8 cellular contexts compared by ENCODE assay signal in the genomic region with DNA sequence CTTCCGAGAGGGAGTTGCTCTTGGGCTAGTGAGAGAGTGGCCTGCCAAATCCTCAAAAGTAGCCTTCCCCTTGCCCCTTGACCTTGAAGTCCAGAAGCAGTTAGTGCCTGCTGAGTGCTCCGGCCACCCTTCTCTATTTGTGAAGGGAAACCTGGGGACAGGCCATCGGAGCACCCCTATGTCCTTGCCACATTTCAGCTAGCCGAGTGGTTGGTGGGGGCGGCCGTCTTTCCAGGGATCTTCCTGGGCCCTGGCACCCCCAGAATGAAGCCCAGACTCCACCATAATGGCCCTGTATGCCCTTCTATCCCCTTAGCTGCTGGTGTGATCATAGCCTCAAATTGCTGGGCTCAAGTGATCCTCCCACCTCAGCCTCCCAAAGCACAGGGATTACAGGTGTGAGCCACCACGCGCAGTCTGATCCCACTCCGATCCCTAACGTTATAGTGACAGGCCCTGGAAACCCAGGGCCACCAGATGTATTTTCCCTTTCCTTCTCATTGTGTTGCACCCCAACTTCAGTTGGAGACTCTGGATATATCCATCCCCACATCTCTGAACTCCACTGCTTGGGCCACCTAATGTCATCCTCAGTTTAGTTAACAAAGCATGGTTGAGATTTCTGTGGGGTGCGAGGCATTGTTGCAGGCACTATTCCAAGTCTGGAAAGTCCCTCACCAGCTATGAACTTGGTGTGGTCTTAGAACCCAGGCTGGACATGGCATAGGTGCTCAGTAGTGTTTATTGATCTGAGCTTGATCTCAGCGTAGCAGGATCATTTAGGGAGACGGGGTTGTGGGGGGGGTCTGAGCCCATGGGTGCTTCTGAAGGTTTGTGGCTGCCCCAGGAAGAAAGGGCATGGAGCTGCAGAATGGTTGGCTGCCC. TPM values are rescaled to one million over a fixed set of nuclear protein-coding genes. Genes with fewer than 3 reads are reported as not detected.
DNase-seq lines count a peak whose midpoint lies in the region; TF ChIP-seq lines count a peak whose summit lies in the region.

No MANE protein-coding gene starts in this region.

- H3K27ac Mint-ChIP-seq in nephron, result peak overlapping the region; percentile 93 to 97 (median 95)

- H3K9me3 ChIP-seq in BE2C, result no peaks in the 10 kb centered on the region
- no peaks in the 10 kb centered on the region for H3K9me3 ChIP-seq in ectodermal cell (ENCODE audit: control insufficient read depth, low read length)

- H3K36me3 Mint-ChIP-seq in nephron (ENCODE audit: low read depth), result no peaks in the 10 kb centered on the region

- no peak for TF ChIP-seq POLR2A in NB4 (IDR thresholded peaks at IDR 0.05; ENCODE audit: extremely low read depth, insufficient read length)

- DNase-seq in BE2C (no peak), NB4 (ENCODE audit: low read depth) (no peak), NK-92 (lab: John Stamatoyannopoulos, UW; ENCODE audit: unreplicated experiment) (no peak), DMS153 treated with DMSO at 0.1 percent for 48 hours (lab: John Stamatoyannopoulos, UW; ENCODE audit: unreplicated experiment) (no peak), NAMALWA (ENCODE audit: low spot score) (no peak), activated gamma-delta T cell treated with Interleukin-2 at 50 U/mL for 16 hours (no peak)

- 74 to 78% methylated on average over 13 of the region's 13 CpGs for WGBS in ectodermal cell, 2 experiments

- peaks cover 7% of the 10 kb centered on the region for H3K27me3 Mint-ChIP-seq in nephron (ENCODE audit: low read depth)

- H3K4me1 Mint-ChIP-seq in nephron, result peaks cover 52% of the 10 kb centered on the region

- H3K4me1 ChIP-seq in BE2C (peaks cover 9% of the 10 kb centered on the region), ectodermal cell (ENCODE audit: control insufficient read depth, insufficient read depth, low read length) (peaks cover 39% of the 10 kb centered on the region)

- no peak overlapping the region for H3K27ac ChIP-seq in ectodermal cell (ENCODE audit: insufficient read depth, low read depth, low read length, poor library complexity, severe bottlenecking)

- H3K4me3 Mint-ChIP-seq in nephron, result peak overlapping the region; percentile 91 to 98 (median 96)

- TF ChIP-seq CTCF in BE2C (IDR thresholded peaks at IDR 0.05; ENCODE audit: low read depth, low read length), result no peak
- TF ChIP-seq CTCF in NB4 (IDR thresholded peaks at IDR 0.05; ENCODE audit: low read depth, low read length), result no peak
- no peak for TF ChIP-seq CTCF in nephron (IDR thresholded peaks at IDR 0.05; ENCODE audit: unreplicated experiment in 3 of 3)

- no peaks in the 10 kb centered on the region for H3K9me3 Mint-ChIP-seq in nephron

- H3K4me3 ChIP-seq in BE2C (ENCODE audit: low read depth, low read length), result peak overlapping the region; percentile 73
- peak overlapping the region; percentile 82 for H3K4me3 ChIP-seq in NB4 (ENCODE audit: low read depth, low read length)
- H3K4me3 ChIP-seq in ectodermal cell (ENCODE audit: insufficient read depth, low read depth, low read length), result peak overlapping the region; percentile 91

- H3K36me3 ChIP-seq in BE2C (no peaks in the 10 kb centered on the region), ectodermal cell (ENCODE audit: control insufficient read depth, insufficient read depth, low read length) (no peaks in the 10 kb centered on the region)

- H3K27me3 ChIP-seq in BE2C (no peaks in the 10 kb centered on the region), ectodermal cell (ENCODE audit: control insufficient read depth, insufficient read depth, low read length, poor library complexity, severe bottlenecking) (no peaks in the 10 kb centered on the region)

RNA-seq across cellular contexts. Expression of gene TSPAN14, which starts 1.6 kb away (rescaled TPM):
- 29.9 TPM for polyA plus RNA-seq in BE2C (2012; ENCODE audit: insufficient read depth, insufficient read length, low read depth)
- polyA plus RNA-seq in ectodermal cell (2013, experiment 1 of 4), result 109 TPM
- polyA plus RNA-seq in ectodermal cell (2013, experiment 2 of 4), result 121 TPM
- polyA plus RNA-seq in ectodermal cell (2013, experiment 3 of 4), result 107 TPM
- polyA plus RNA-seq in ectodermal cell (2013, experiment 4 of 4), result 122 TPM

RNA-seq across cellular contexts. Expression of gene PRXL2A, which starts 47.4 kb away (rescaled TPM):
- polyA plus RNA-seq in BE2C (2012; ENCODE audit: insufficient read depth, insufficient read length, low read depth), result 55.6 TPM
- polyA plus RNA-seq in ectodermal cell (2013, experiment 1 of 4), result 122 TPM
- polyA plus RNA-seq in ectodermal cell (2013, experiment 2 of 4), result 123 TPM
- polyA plus RNA-seq in ectodermal cell (2013, experiment 3 of 4), result 82.0 TPM
- polyA plus RNA-seq in ectodermal cell (2013, experiment 4 of 4), result 83.4 TPM
